Comparison of ENCODE assay signal across 8 cellular contexts in the genomic region with DNA sequence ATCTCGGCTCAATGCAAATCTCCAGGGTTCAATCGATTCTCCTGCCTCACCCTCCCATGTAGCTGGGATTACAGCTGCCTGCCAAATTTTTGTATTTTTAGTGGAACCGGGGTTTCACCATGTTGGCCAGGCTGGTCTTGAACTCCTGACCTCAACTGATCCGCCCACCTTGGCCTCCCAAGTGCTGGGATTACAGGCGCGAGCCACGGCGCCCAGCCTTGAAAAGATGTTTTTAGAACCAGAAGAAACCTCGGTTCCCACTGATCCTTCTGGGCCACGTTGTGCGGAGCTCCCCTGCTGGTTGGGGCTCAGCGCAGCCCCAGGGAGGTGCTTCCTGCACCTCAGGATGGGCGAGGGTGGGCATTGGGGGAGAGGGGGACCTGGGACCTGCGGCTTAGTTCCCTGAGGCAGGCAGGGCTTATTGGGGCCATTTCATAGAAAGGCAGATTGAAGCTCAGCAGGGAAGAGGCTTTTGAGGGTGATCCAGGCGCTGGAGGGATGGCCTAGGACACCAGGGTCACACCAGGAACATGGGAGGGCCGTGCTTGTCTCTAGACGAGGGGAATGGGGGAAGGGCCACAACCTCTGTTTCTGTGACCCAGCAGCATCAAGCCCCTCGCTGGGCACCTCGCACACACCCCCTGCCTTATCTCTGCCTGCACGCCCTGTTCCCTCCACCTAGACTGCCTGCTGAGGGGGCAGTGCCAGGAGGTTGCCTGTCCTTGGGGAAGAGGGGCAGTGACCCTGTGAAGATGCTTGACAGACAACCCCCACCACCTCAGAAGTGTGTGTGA. TPM values are rescaled to one million over a fixed set of nuclear protein-coding genes. Genes with fewer than 3 reads are reported as not detected.
DNase-seq lines count a peak whose midpoint lies in the region; ATAC-seq and TF ChIP-seq lines count a peak whose summit lies in the region.

No MANE protein-coding gene starts in this region.

- TF ChIP-seq EP300 in esophagus muscularis mucosa (IDR thresholded peaks at IDR 0.05), result no peak

- no peaks in the 10 kb centered on the region for H3K9me3 ChIP-seq in CD4-positive, CD25-positive, alpha-beta regulatory T cell (ENCODE audit: control insufficient read depth in 2 of 2, low read length in 2 of 2)
- no peaks in the 10 kb centered on the region for H3K9me3 ChIP-seq in T-helper 17 cell (ENCODE audit: control insufficient read depth, low read length, poor library complexity, severe bottlenecking)
- H3K9me3 ChIP-seq in esophagus muscularis mucosa, result no peaks in the 10 kb centered on the region

- H3K4me1 Mint-ChIP-seq in CD4-positive, CD25-positive, alpha-beta regulatory T cell, result peaks cover 5 to 65% (median 25%) of the 10 kb centered on the region in 4 donors
- H3K4me1 Mint-ChIP-seq in T-helper 17 cell, result peaks cover 38% of the 10 kb centered on the region

- TF ChIP-seq CTCF in esophagus muscularis mucosa (IDR thresholded peaks at IDR 0.05) (no peak), omental fat pad (IDR thresholded peaks at IDR 0.05) (no peak)

- no peak for ATAC-seq in CD4-positive, CD25-positive, alpha-beta regulatory T cell (ENCODE audit: low read depth in 2 of 2)
- ATAC-seq in T-helper 17 cell (no peak), omental fat pad (ENCODE audit: low FRiP score) (peak; percentile 24), HG02798 (IDR thresholded peaks at IDR 0.05; ENCODE audit: poor library complexity, unreplicated experiment) (no peak), GM21723 (IDR thresholded peaks at IDR 0.05; ENCODE audit: unreplicated experiment) (no peak)

- WGBS in esophagus muscularis mucosa, result 71% methylated on average over 12 of the region's 20 CpGs

- peak overlapping the region; percentile 75 to 89 (median 81) for H3K4me3 Mint-ChIP-seq in CD4-positive, CD25-positive, alpha-beta regulatory T cell
- H3K4me3 Mint-ChIP-seq in T-helper 17 cell, result peak overlapping the region; percentile 82

- no peaks in the 10 kb centered on the region for H3K27me3 ChIP-seq in CD4-positive, CD25-positive, alpha-beta regulatory T cell (ENCODE audit: control insufficient read depth, insufficient read depth, low read length)
- H3K27me3 ChIP-seq in esophagus muscularis mucosa, result no peaks in the 10 kb centered on the region

- no peaks in the 10 kb centered on the region for H3K27me3 Mint-ChIP-seq in CD4-positive, CD25-positive, alpha-beta regulatory T cell
- no peaks in the 10 kb centered on the region for H3K27me3 Mint-ChIP-seq in T-helper 17 cell

- H3K4me3 ChIP-seq in CD4-positive, CD25-positive, alpha-beta regulatory T cell (ENCODE audit: low read depth, low read length), result peak overlapping the region; percentile 86
- no peak overlapping the region for H3K4me3 ChIP-seq in esophagus muscularis mucosa

- H3K27ac ChIP-seq in CD4-positive, CD25-positive, alpha-beta regulatory T cell (ENCODE audit: insufficient read depth, low read length, poor library complexity, severe bottlenecking), result peak overlapping the region; percentile 87
- peak overlapping the region; percentile 38 to 49 (median 45) for H3K27ac ChIP-seq in esophagus muscularis mucosa (replicated peaks in 1 of 4)

- H3K4me1 ChIP-seq in CD4-positive, CD25-positive, alpha-beta regulatory T cell (ENCODE audit: control insufficient read depth, insufficient read depth, low read length, poor library complexity, severe bottlenecking), result peaks cover 57% of the 10 kb centered on the region
- H3K4me1 ChIP-seq in esophagus muscularis mucosa, result peaks cover 9 to 28% (median 19%) of the 10 kb centered on the region in 4 donors

- H3K9me3 Mint-ChIP-seq in CD4-positive, CD25-positive, alpha-beta regulatory T cell, result peaks cover 0 to 3% (median 0%) of the 10 kb centered on the region in 7 donors

- no peak for TF ChIP-seq POLR2A in esophagus muscularis mucosa (IDR thresholded peaks at IDR 0.05; ENCODE audit: low read depth)

- H3K36me3 Mint-ChIP-seq in CD4-positive, CD25-positive, alpha-beta regulatory T cell, result peaks cover 7% of the 10 kb centered on the region
- H3K36me3 Mint-ChIP-seq in T-helper 17 cell (ENCODE audit: low read depth), result no peaks in the 10 kb centered on the region

- H3K36me3 ChIP-seq in CD4-positive, CD25-positive, alpha-beta regulatory T cell (ENCODE audit: control insufficient read depth, insufficient read depth, low read length), result peaks cover under 1% of the 10 kb centered on the region
- peaks cover under 1 to 38% (median 27%) of the 10 kb centered on the region in 4 donors for H3K36me3 ChIP-seq in esophagus muscularis mucosa

- intact Hi-C loops in esophagus muscularis mucosa (cut with DNase I), result no loop called here

- H3K27ac Mint-ChIP-seq in CD4-positive, CD25-positive, alpha-beta regulatory T cell, result peak overlapping the region; percentile 92 to 93 (median 93)
- H3K27ac Mint-ChIP-seq in T-helper 17 cell, result peak overlapping the region; percentile 91

- DNase-seq in CD4-positive, CD25-positive, alpha-beta regulatory T cell, result no peak
- DNase-seq in T-helper 17 cell (no peak), esophagus muscularis mucosa (ENCODE audit: extremely low spot score) (no peak), omental fat pad (ENCODE audit: low spot score) (no peak), NCI-H128 (lab: John Stamatoyannopoulos, UW; ENCODE audit: unreplicated experiment) (no peak)
- DNase-seq in activated effector memory CD4-positive, alpha-beta T cell treated with Interleukin-2 at 50 U/mL for 16 hours, result no peak

RNA-seq across cellular contexts. Expression of a gene that starts 6.3 kb away (rescaled TPM):
- total RNA-seq in CD4-positive, CD25-positive, alpha-beta regulatory T cell, result 242 TPM
- polyA plus RNA-seq in CD4-positive, CD25-positive, alpha-beta regulatory T cell, result 100 to 1,000 TPM; 142 to 151 (median 145) TPM
- total RNA-seq in T-helper 17 cell (100 to 1,000 TPM; 211 to 228 TPM), esophagus muscularis mucosa (100 to 1,000 TPM; 253 to 402 (median 311) TPM), omental fat pad (100 to 1,000 TPM; 155 to 269 (median 177) TPM)

RNA-seq across cellular contexts. Expression of a gene that starts 44.4 kb away (rescaled TPM):
- 61.7 TPM for total RNA-seq in CD4-positive, CD25-positive, alpha-beta regulatory T cell
- 1 to 10 TPM; 7.6 to 8.6 (median 8.4) TPM for polyA plus RNA-seq in CD4-positive, CD25-positive, alpha-beta regulatory T cell
- total RNA-seq in T-helper 17 cell (10 to 100 TPM; 36.0 to 62.0 TPM), esophagus muscularis mucosa (10 to 100 TPM; 25.2 to 34.5 (median 31.5) TPM), omental fat pad (100 to 1,000 TPM in 1 of 4 donors, 10 to 100 TPM in 3; 26.2 to 109 (median 66.0) TPM)
